In the genomic region with DNA sequence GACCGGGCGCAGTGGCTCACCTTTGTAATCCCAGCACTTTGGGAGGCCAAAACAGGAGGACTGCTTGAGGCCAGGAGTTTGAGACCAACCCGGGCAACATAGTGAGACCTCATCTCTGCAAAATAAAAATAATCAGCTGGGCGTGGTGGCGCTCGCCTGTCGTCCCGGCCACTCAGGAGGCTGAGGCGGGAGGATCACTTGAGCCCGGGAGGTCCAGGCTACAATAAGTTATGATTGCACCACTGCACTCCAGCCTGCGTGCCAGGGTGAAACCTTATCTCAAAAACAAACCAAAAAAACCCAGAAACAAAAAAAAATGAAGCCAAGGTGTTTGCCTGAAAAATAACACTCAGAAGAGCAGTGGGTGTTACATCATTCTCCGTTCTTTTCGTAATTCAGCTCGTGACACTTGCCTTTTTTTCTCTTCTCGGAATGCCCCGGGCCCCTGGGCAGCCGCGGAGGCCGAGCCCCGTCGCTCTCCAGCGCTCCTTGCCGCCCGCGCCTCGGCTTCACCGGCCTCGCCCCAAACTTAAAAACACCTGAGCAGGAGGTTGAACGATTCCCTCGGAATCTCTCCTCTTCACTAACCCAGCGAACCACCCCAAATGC, we compare ENCODE assay signal across 8 cellular contexts. TPM values are rescaled to one million over a fixed set of nuclear protein-coding genes. Genes with fewer than 3 reads are reported as not detected.
DNase-seq lines count a peak whose midpoint lies in the region; ATAC-seq and TF ChIP-seq lines count a peak whose summit lies in the region.

No MANE protein-coding gene starts in this region.

- ATAC-seq in GM18873 (IDR thresholded peaks at IDR 0.05; ENCODE audit: low FRiP score, unreplicated experiment) (peak; percentile 13), IMR-90 (ENCODE audit: low read depth) (peak; percentile 3; the same call in 1 of the 2 replicates)
- ATAC-seq in activated T-cell treated with anti-CD3 and anti-CD28 coated beads, Interleukin-2, amount 50 U/mL, for 72 hours (replicated peaks in 1 of 2) = peak; percentile 30 to 35

- H3K4me3 ChIP-seq in IMR-90 (ENCODE audit: insufficient read depth, low read depth, low read length) (peak overlapping the region; percentile 49), fibroblast of villous mesenchyme (ENCODE audit: low read depth, low read length) (peak overlapping the region; percentile 89)

- H3K18ac ChIP-seq in IMR-90 (ENCODE audit: low read depth, low read length) = peak overlapping the region; percentile 60

- no peaks in the 10 kb centered on the region for H3K27me3 ChIP-seq in IMR-90 (ENCODE audit: control insufficient read depth, insufficient read depth, low read length)

- dilution Hi-C loops in IMR-90 (cut with HindIII; ENCODE audit: low sequenced_read_pairs, unreplicated experiment) = no loop called here

- POLR2A ChIA-PET in IMR-90 (lab: Charles Lee; ENCODE audit: unreplicated experiment) = no interaction called here

- peaks cover 65% of the 10 kb centered on the region for H3K4me1 Mint-ChIP-seq in activated T-cell treated with anti-CD3 and anti-CD28 coated beads, Interleukin-2, amount 50 U/mL, for 72 hours (ENCODE audit: low read depth)
- peaks cover 24% of the 10 kb centered on the region for H3K4me1 Mint-ChIP-seq in progenitor cell of endocrine pancreas (ENCODE audit: low read depth)

- H3K27ac ChIP-seq in IMR-90 (ENCODE audit: insufficient read depth, low read length) = peak overlapping the region; percentile 78

- H3K36me3 Mint-ChIP-seq in activated T-cell treated with anti-CD3 and anti-CD28 coated beads, Interleukin-2, amount 50 U/mL, for 72 hours (ENCODE audit: insufficient read depth in 2 of 2) = peaks cover 17 to 24% of the 10 kb centered on the region in 2 donors
- peaks cover 10% of the 10 kb centered on the region for H3K36me3 Mint-ChIP-seq in progenitor cell of endocrine pancreas (ENCODE audit: insufficient read depth)

- peak overlapping the region; percentile 99 for H3K27ac Mint-ChIP-seq in activated T-cell treated with anti-CD3 and anti-CD28 coated beads, Interleukin-2, amount 50 U/mL, for 72 hours
- peak overlapping the region; percentile 98 for H3K27ac Mint-ChIP-seq in progenitor cell of endocrine pancreas

- H3K9me1 ChIP-seq in IMR-90 (ENCODE audit: insufficient read depth, low read length) = peaks cover 6% of the 10 kb centered on the region

- CTCF ChIA-PET in IMR-90 (lab: Yijun Ruan, JAX) = interaction anchor here (0.5 to 4.6 kb wide), 9 partner anchors 9 to 592 kb away, joined by 3 to 19 read pairs (median 3); no protein-coding TSS in a partner anchor

- H3K4me2 ChIP-seq in IMR-90 (ENCODE audit: low read depth, low read length) = peak overlapping the region; percentile 38

- H2AK9ac ChIP-seq in IMR-90 (replicated peaks; ENCODE audit: low read depth, low read length, poor library complexity) = peak overlapping the region; percentile 89

- H3K9me3 Mint-ChIP-seq in activated T-cell treated with anti-CD3 and anti-CD28 coated beads, Interleukin-2, amount 50 U/mL, for 72 hours = no peaks in the 10 kb centered on the region
- no peaks in the 10 kb centered on the region for H3K9me3 Mint-ChIP-seq in progenitor cell of endocrine pancreas (ENCODE audit: low read depth)

- H2BK120ac ChIP-seq in IMR-90 (ENCODE audit: low read depth, low read length) = peak overlapping the region; percentile 82

- peak overlapping the region; percentile 76 for H3K9ac ChIP-seq in IMR-90 (ENCODE audit: low read depth, low read length)

- H4K91ac ChIP-seq in IMR-90 (ENCODE audit: insufficient read depth, low read depth, low read length) = peak overlapping the region; percentile 89

- peak overlapping the region; percentile 99 for H3K4me3 Mint-ChIP-seq in activated T-cell treated with anti-CD3 and anti-CD28 coated beads, Interleukin-2, amount 50 U/mL, for 72 hours
- peak overlapping the region; percentile 98 for H3K4me3 Mint-ChIP-seq in progenitor cell of endocrine pancreas (ENCODE audit: low read depth)

- intact Hi-C loops in IMR-90 (cut with micrococcal nuclease) = loop anchor here (5.0 kb wide), 1 partner anchor 115 kb away; no protein-coding TSS in a partner anchor

- H4K20me1 ChIP-seq in IMR-90 (ENCODE audit: insufficient read depth, low read length) = peaks cover 36% of the 10 kb centered on the region

- TF ChIP-seq CTCF in IMR-90 (conservative IDR thresholded peaks at IDR 0.05; ENCODE audit: low read depth, low read length) = no peak
- no peak for TF ChIP-seq CTCF in fibroblast of villous mesenchyme (IDR thresholded peaks at IDR 0.05; ENCODE audit: insufficient read depth, low read depth, low read length)
- no peak for TF ChIP-seq CTCF in progenitor cell of endocrine pancreas (IDR thresholded peaks at IDR 0.05; ENCODE audit: unreplicated experiment)

- peak overlapping the region; percentile 92 for H3K4ac ChIP-seq in IMR-90 (ENCODE audit: low read depth, low read length)

- BruUV-seq in IMR-90 (replicated peaks; lab: Mats Ljungman, UMichigan) = no TSS peak

- no peaks in the 10 kb centered on the region for H3K9me3 ChIP-seq in IMR-90 (ENCODE audit: control insufficient read depth, insufficient read depth, low read length)

- peak overlapping the region; percentile 56 for H4K5ac ChIP-seq in IMR-90 (ENCODE audit: low read depth, low read length)

- no peak overlapping the region for H2AK5ac ChIP-seq in IMR-90 (ENCODE audit: low read depth, low read length)

- in situ Hi-C loops in ACHN (cut with HindIII; ENCODE audit: low pct_ligation_motif_present, low pct_unique_long_range_greater_than_20kb, low sequenced_read_pairs) = no loop called here
- in situ Hi-C loops in IMR-90 (cut with MboI; ENCODE audit: low sequenced_read_pairs) = no loop called here

- 41% methylated on average over 15 of the region's 31 CpGs; no CpG with 5 or more reads in 1 of the 2 experiments for WGBS in IMR-90 (ENCODE audit: extremely low coverage in 2 of 2, insufficient read length in 1 of 2), 2 experiments

- peak overlapping the region; percentile 84; the same call in 1 of the 2 replicates for H3K23ac ChIP-seq in IMR-90 (ENCODE audit: low read depth, low read length)

- peak; percentile 62 for DNase-seq in ACHN
- DNase-seq in IMR-90 = peak; percentile 49
- peak; percentile 52 to 55 for DNase-seq in activated T-cell treated with anti-CD3 and anti-CD28 coated beads, Interleukin-2, amount 50 U/mL, for 72 hours
- DNase-seq in fibroblast of villous mesenchyme (ENCODE audit: low read depth) = peak; percentile 86
- no peak for DNase-seq in progenitor cell of endocrine pancreas (ENCODE audit: low spot score, unreplicated experiment)
- DNase-seq in NK-92 (lab: John Stamatoyannopoulos, UW; ENCODE audit: unreplicated experiment) = no peak
- no peak for DNase-seq in mucosa of gallbladder (ENCODE audit: low spot score)

- H3K27me3 Mint-ChIP-seq in activated T-cell treated with anti-CD3 and anti-CD28 coated beads, Interleukin-2, amount 50 U/mL, for 72 hours (ENCODE audit: low read depth) = no peaks in the 10 kb centered on the region
- H3K27me3 Mint-ChIP-seq in progenitor cell of endocrine pancreas = no peaks in the 10 kb centered on the region

- H3K14ac ChIP-seq in IMR-90 (replicated peaks; ENCODE audit: low read depth, low read length) = peak overlapping the region; percentile 96

- peak overlapping the region; percentile 97 for H2AFZ ChIP-seq in IMR-90 (replicated peaks; ENCODE audit: low read length, poor library complexity)

- peak overlapping the region; percentile 78 for H3K56ac ChIP-seq in IMR-90 (ENCODE audit: extremely low read depth, insufficient read depth, low read length)

- H2BK20ac ChIP-seq in IMR-90 (ENCODE audit: low read depth, low read length) = peak overlapping the region; percentile 22; the same call in 1 of the 2 replicates

- peaks cover 9 to 48% of the 10 kb centered on the region in 2 experiments for H3K79me1 ChIP-seq in IMR-90 (ENCODE audit: low read depth in 1 of 2, low read length in 2 of 2)

- peaks cover 16% of the 10 kb centered on the region for H3K4me1 ChIP-seq in IMR-90 (ENCODE audit: control insufficient read depth, insufficient read depth, low read length)

- H2BK5ac ChIP-seq in IMR-90 (ENCODE audit: low read depth, low read length, poor library complexity, severe bottlenecking) = peak overlapping the region; percentile 79

- TF ChIP-seq POLR2A in IMR-90 (IDR thresholded peaks at IDR 0.05; ENCODE audit: low read depth, low read length) = no peak

- H3K36me3 ChIP-seq in IMR-90 (ENCODE audit: control insufficient read depth, insufficient read depth, low read length) = peaks cover 9% of the 10 kb centered on the region

- no peak for TF ChIP-seq RAD21 in IMR-90 (IDR thresholded peaks at IDR 0.05; ENCODE audit: low read length)

- peak overlapping the region; percentile 59; the same call in 2 of the 3 replicates for H2BK15ac ChIP-seq in IMR-90 (ENCODE audit: low read depth, low read length)

- peak overlapping the region; percentile 89 to 96 for H4K8ac ChIP-seq in IMR-90 (ENCODE audit: low read depth in 2 of 2, low read length in 2 of 2)

RNA-seq across cellular contexts. Expression of a gene that starts 17.0 kb away (rescaled TPM):
- total RNA-seq in IMR-90 (2012; rRNA removed) (under 0.01 TPM in 1 of 2 replicates, not detected in the other), fibroblast of villous mesenchyme (1.6 and 2.2 TPM in 2 replicates), progenitor cell of endocrine pancreas (0.86 and 1.7 TPM in 2 replicates), mucosa of gallbladder (4.3 TPM)
- 0.32 TPM in 2 replicates for polyA plus RNA-seq in IMR-90 (2012; rRNA removed)
- polyA plus RNA-seq in IMR-90 (2012; cell fraction: cytosol; rRNA removed) = 0.24 and 0.26 TPM in 2 replicates
- polyA plus RNA-seq in IMR-90 (2012; cell fraction: nucleus; rRNA removed; ENCODE audit: low replicate concordance) = 1.4 and 3.8 TPM in 2 replicates
- 1 to 10 TPM; 1.1 to 1.5 TPM for total RNA-seq in activated T-cell treated with anti-CD3 and anti-CD28 coated beads, Interleukin-2, amount 50 U/mL, for 72 hours

RNA-seq across cellular contexts. Expression of a gene that starts 19.4 kb away (rescaled TPM):
- total RNA-seq in IMR-90 (2012; rRNA removed) (1.3 and 1.7 TPM in 2 replicates), fibroblast of villous mesenchyme (11.7 and 14.2 TPM in 2 replicates), progenitor cell of endocrine pancreas (0.46 and 1.0 TPM in 2 replicates), mucosa of gallbladder (14.7 TPM)
- 2.9 and 3.5 TPM in 2 replicates for polyA plus RNA-seq in IMR-90 (2012; rRNA removed)
- 3.6 and 4.3 TPM in 2 replicates for polyA plus RNA-seq in IMR-90 (2012; cell fraction: cytosol; rRNA removed)
- 1.2 and 1.9 TPM in 2 replicates for polyA plus RNA-seq in IMR-90 (2012; cell fraction: nucleus; rRNA removed; ENCODE audit: low replicate concordance)
- under 1 TPM in 1 of 2 donors, not detected in 1; 0.44 TPM for total RNA-seq in activated T-cell treated with anti-CD3 and anti-CD28 coated beads, Interleukin-2, amount 50 U/mL, for 72 hours

RNA-seq across cellular contexts. Expression of a gene that starts 28.8 kb away (rescaled TPM):
- total RNA-seq in IMR-90 (2012; rRNA removed) (not detected in 2 replicates), fibroblast of villous mesenchyme (0.86 and 1.9 TPM in 2 replicates), progenitor cell of endocrine pancreas (0.62 and 1.2 TPM in 2 replicates), mucosa of gallbladder (2.4 TPM)
- 0.10 TPM in 1 of 2 replicates, not detected in the other for polyA plus RNA-seq in IMR-90 (2012; rRNA removed)
- polyA plus RNA-seq in IMR-90 (2012; cell fraction: cytosol; rRNA removed) = 0.06 and 0.18 TPM in 2 replicates
- 0.03 and 0.25 TPM in 2 replicates for polyA plus RNA-seq in IMR-90 (2012; cell fraction: nucleus; rRNA removed; ENCODE audit: low replicate concordance)
- 1 to 10 TPM; 1.0 to 1.2 TPM for total RNA-seq in activated T-cell treated with anti-CD3 and anti-CD28 coated beads, Interleukin-2, amount 50 U/mL, for 72 hours

RNA-seq across cellular contexts. Expression of a gene that starts 55.6 kb away (rescaled TPM):
- total RNA-seq in IMR-90 (2012; rRNA removed) (1.3 and 1.4 TPM in 2 replicates), fibroblast of villous mesenchyme (13.4 and 14.2 TPM in 2 replicates), progenitor cell of endocrine pancreas (11.8 and 12.1 TPM in 2 replicates), mucosa of gallbladder (48.8 TPM)
- 8.3 and 10.0 TPM in 2 replicates for polyA plus RNA-seq in IMR-90 (2012; rRNA removed)
- 6.7 and 10.1 TPM in 2 replicates for polyA plus RNA-seq in IMR-90 (2012; cell fraction: cytosol; rRNA removed)
- polyA plus RNA-seq in IMR-90 (2012; cell fraction: nucleus; rRNA removed; ENCODE audit: low replicate concordance) = 29.5 and 54.3 TPM in 2 replicates
- total RNA-seq in activated T-cell treated with anti-CD3 and anti-CD28 coated beads, Interleukin-2, amount 50 U/mL, for 72 hours = 10 to 100 TPM; 38.7 to 39.0 TPM

Comparison
In these comparisons a context has a peak if more than half of its experiments do, and no peak if none do; other contexts are left out.
1. DNase-seq: peak in ACHN (single experiment), IMR-90 (single experiment), activated T-cell treated with anti-CD3 and anti-CD28 coated beads, Interleukin-2, amount 50 U/mL, for 72 hours (2 of 2) and fibroblast of villous mesenchyme (single experiment); none in progenitor cell of endocrine pancreas (single experiment), NK-92 (single experiment) and mucosa of gallbladder (single experiment).
2. Peak in every context shown above with its lines, with median percentiles within 50 percentile points of each other: ATAC-seq.